In genomic region chr20:46306743-46307138, GRCh38 we compare ENCODE assay signal across 2 cellular contexts.
TF ChIP-seq lines count a peak whose summit lies in the region.

No MANE protein-coding gene starts in this region.

TF ChIP-seq in HCT116, 20 proteins besides CTCF, POLR2A, EP300 and RAD21:
- TF ChIP-seq ZBTB33 (IDR thresholded peaks at IDR 0.05; ENCODE audit: extremely low read depth, insufficient replicate concordance, low read length), result no peak
- no peak for TF ChIP-seq ELF1 (IDR thresholded peaks at IDR 0.05; ENCODE audit: borderline replicate concordance, low read depth)
- TF ChIP-seq ATF3 (IDR thresholded peaks at IDR 0.05), result no peak
- TF ChIP-seq CBX3 (IDR thresholded peaks at IDR 0.05; ENCODE audit: low read depth), result no peak
- TF ChIP-seq CEBPB (IDR thresholded peaks at IDR 0.05; ENCODE audit: low read depth), result no peak
- no peak for TF ChIP-seq ZFX (IDR thresholded peaks at IDR 0.05)
- no peak for TF ChIP-seq ZNF274 (IDR thresholded peaks at IDR 0.05; ENCODE audit: low read depth, low read length)
- no peak for TF ChIP-seq YY1 (IDR thresholded peaks at IDR 0.05; ENCODE audit: extremely low read depth, insufficient replicate concordance, low read depth, low read length)

TF ChIP-seq in neural cell, 6 proteins besides CTCF, POLR2A, EP300 and RAD21 (continued from another document):
- no peak for TF ChIP-seq REST (IDR thresholded peaks at IDR 0.05; ENCODE audit: borderline replicate concordance)
- TF ChIP-seq SMC3 (conservative IDR thresholded peaks at IDR 0.05; ENCODE audit: poor library complexity), result no peak
- no peak for TF ChIP-seq EZH2 (IDR thresholded peaks at IDR 0.05; ENCODE audit: borderline replicate concordance, insufficient read depth, low read length, poor library complexity, severe bottlenecking)
- no peak for TF ChIP-seq MXI1 (conservative IDR thresholded peaks at IDR 0.05; ENCODE audit: poor library complexity, severe bottlenecking)
